ENCODE assay signal across 7 cellular contexts in the genomic region with DNA sequence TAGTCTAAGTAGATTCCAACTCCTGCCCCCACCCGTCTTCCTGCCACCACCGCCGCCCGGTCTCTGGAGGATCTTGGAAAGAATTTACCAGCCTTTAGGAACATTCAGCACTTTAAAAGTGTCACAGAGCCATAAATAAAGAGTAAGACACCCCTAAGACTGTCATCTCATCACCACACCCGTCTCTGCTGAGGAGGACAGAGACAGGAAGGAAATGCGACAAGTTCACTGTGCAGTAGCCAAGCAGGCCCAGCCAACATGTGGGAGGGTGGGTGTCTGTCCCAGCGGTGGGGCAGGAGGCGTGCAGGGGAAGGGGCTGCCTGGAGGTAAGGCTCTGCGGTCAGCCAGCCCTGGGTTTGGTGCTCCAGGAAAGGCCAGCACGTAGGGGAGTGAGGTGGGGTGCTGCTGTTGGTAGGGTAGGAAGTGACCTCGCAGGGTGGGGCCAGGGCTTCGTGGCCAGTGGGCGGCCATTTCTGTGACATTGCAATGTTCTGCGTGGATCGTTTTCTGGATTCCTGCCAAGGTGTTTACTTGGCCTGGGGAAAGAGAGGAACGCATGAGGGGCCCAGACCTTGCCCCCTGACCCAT.
DNase-seq lines count a peak whose midpoint lies in the region; ATAC-seq and FAIRE-seq lines count a peak whose summit lies in the region.

No MANE protein-coding gene starts in this region.

- H3K4me1 Mint-ChIP-seq in activated CD4-positive, alpha-beta T cell treated with anti-CD3 and anti-CD28 coated beads, Interleukin-2, amount 10 ng/mL, durations not matched to agents 24 days and 14 days = peaks cover 73% of the 10 kb centered on the region

- ATAC-seq in stimulated activated naive CD8-positive, alpha-beta T cell treated with anti-CD3 and anti-CD28 coated beads, Interleukin-15, Interleukin-2, amounts not matched to agents 100 U/mL and 50 U/mL, for 24 hours = no peak
- ATAC-seq in GM19328 (IDR thresholded peaks at IDR 0.05; ENCODE audit: unreplicated experiment) (no peak), HG02885 (IDR thresholded peaks at IDR 0.05; ENCODE audit: poor library complexity, unreplicated experiment) (no peak)

- peak overlapping the region; percentile 94 for H3K4me3 Mint-ChIP-seq in activated CD4-positive, alpha-beta T cell treated with anti-CD3 and anti-CD28 coated beads, Interleukin-2, amount 10 ng/mL, durations not matched to agents 24 days and 14 days

- intact Hi-C loops in activated CD4-positive, alpha-beta T cell treated with anti-CD3 and anti-CD28 coated beads, Interleukin-2, amount 10 ng/mL, durations not matched to agents 24 days and 14 days (cut with micrococcal nuclease) = loop anchor here (5.0 kb wide), 2 partner anchors 113 to 177 kb away; partner anchors contain the start of genes FAM210A and RNMT
- intact Hi-C loops in head of caudate nucleus (cut with DNase I) = no loop called here

- no peaks in the 10 kb centered on the region for H3K9me3 Mint-ChIP-seq in activated CD4-positive, alpha-beta T cell treated with anti-CD3 and anti-CD28 coated beads, Interleukin-2, amount 10 ng/mL, durations not matched to agents 24 days and 14 days

- peak; percentile 90 for FAIRE-seq in GM19239 (lab: Jason Lieb, UNC)

- DNase-seq in GM19239 (ENCODE audit: insufficient read length, low spot score) = no peak
- peak; percentile 83 for DNase-seq in activated CD4-positive, alpha-beta T cell treated with anti-CD3 and anti-CD28 coated beads, Interleukin-2, amount 10 ng/mL, durations not matched to agents 24 days and 14 days
- DNase-seq in head of caudate nucleus = peak in 22 of 42 donors; percentile 33 to 77 (median 60)
- peak; percentile 49 for DNase-seq in stimulated activated naive CD8-positive, alpha-beta T cell treated with anti-CD3 and anti-CD28 coated beads, Interleukin-15, Interleukin-2, amounts not matched to agents 100 U/mL and 50 U/mL, for 24 hours
- no peak for DNase-seq in NCI-H2029 treated with DMSO at 0.1 percent for 48 hours (lab: John Stamatoyannopoulos, UW)

- H3K27me3 Mint-ChIP-seq in activated CD4-positive, alpha-beta T cell treated with anti-CD3 and anti-CD28 coated beads, Interleukin-2, amount 10 ng/mL, durations not matched to agents 24 days and 14 days = no peaks in the 10 kb centered on the region

- H3K36me3 Mint-ChIP-seq in activated CD4-positive, alpha-beta T cell treated with anti-CD3 and anti-CD28 coated beads, Interleukin-2, amount 10 ng/mL, durations not matched to agents 24 days and 14 days (ENCODE audit: low read depth) = peaks cover 6% of the 10 kb centered on the region

- peak overlapping the region; percentile 97 for H3K27ac Mint-ChIP-seq in activated CD4-positive, alpha-beta T cell treated with anti-CD3 and anti-CD28 coated beads, Interleukin-2, amount 10 ng/mL, durations not matched to agents 24 days and 14 days

Comparison
In these comparisons a context has a peak if more than half of its experiments do, and no peak if none do; other contexts are left out.
1. DNase-seq: peak in activated CD4-positive, alpha-beta T cell treated with anti-CD3 and anti-CD28 coated beads, Interleukin-2, amount 10 ng/mL, durations not matched to agents 24 days and 14 days (single experiment), head of caudate nucleus (22 of 42) and stimulated activated naive CD8-positive, alpha-beta T cell treated with anti-CD3 and anti-CD28 coated beads, Interleukin-15, Interleukin-2, amounts not matched to agents 100 U/mL and 50 U/mL, for 24 hours (single experiment); none in GM19239 (single experiment) and NCI-H2029 treated with DMSO at 0.1 percent for 48 hours (single experiment).